ENCODE assay signal across 11 cellular contexts in genomic region chr16:1992475-1993292, GRCh38. TPM values are rescaled to one million over a fixed set of nuclear protein-coding genes. Genes with fewer than 3 reads are reported as not detected.
DNase-seq lines count a peak whose midpoint lies in the region; ATAC-seq, FAIRE-seq and TF ChIP-seq lines count a peak whose summit lies in the region.
"Had no signal": no experiment of that assay in that cellular context is flagged by ENCODE, and none has a peak within 500 bp of the region (broad histone marks: within the 10 kb centered on the region; RNA-seq: fewer than 3 reads in every experiment).

No MANE protein-coding gene starts in this region.

- POLR2A ChIA-PET in H1 (lab: Charles Lee; ENCODE audit: partially characterized antibody): interaction anchor here (0.7 to 28.2 kb wide), 18 partner anchors 9 to 199 kb away, joined by 3 to 736 read pairs (median 4); partner anchors contain the start of genes GFER, NDUFB10, NPW and NTHL1

- peak; percentile 7 for ATAC-seq in HG03045 (IDR thresholded peaks at IDR 0.05; ENCODE audit: unreplicated experiment)

- peaks cover 24% of the 10 kb centered on the region for H3K27me3 ChIP-seq in ACC112 (ENCODE audit: insufficient read depth, low read length)
- peaks cover 4 to 37% (median 24%) of the 10 kb centered on the region in 4 experiments for H3K27me3 ChIP-seq in H1 (replicated peaks in 1 of 4; ENCODE audit: control insufficient read depth in 3 of 4, extremely low read depth in 1 of 4, insufficient read depth in 3 of 4, low read length in 3 of 4)
- peaks cover 21% of the 10 kb centered on the region for H3K27me3 ChIP-seq in neural cell (ENCODE audit: insufficient read depth, low read depth, low read length)
- peaks cover 8% of the 10 kb centered on the region for H3K27me3 ChIP-seq in MM.1S (replicated peaks; ENCODE audit: insufficient read depth, low read length)

- H2AFZ ChIP-seq in ACC112 (ENCODE audit: low read length, unreplicated experiment) (peak overlapping the region; percentile 91), H1 (ENCODE audit: low read length) (peak overlapping the region; percentile 98; the same call in 1 of the 2 replicates), neural cell (ENCODE audit: low read depth, low read length) (no peak overlapping the region), MM.1S (ENCODE audit: low read length) (no peak overlapping the region)

- H3K9me2 ChIP-seq in neural cell (ENCODE audit: insufficient read depth, low read length) (no peaks in the 10 kb centered on the region), MM.1S (replicated peaks; ENCODE audit: insufficient read depth, low read length) (no peaks in the 10 kb centered on the region)

- WGBS in H1 (ENCODE audit: extremely low coverage in 1 of 2, insufficient coverage in 1 of 2, insufficient read length in 1 of 2, insufficient replicate concordance in 2 of 2, low coverage in 1 of 2, low lambda C conversion rate in 2 of 2, missing lambda C conversion rate in 1 of 2), 2 experiments: 22% methylated on average over 48 of the region's 77 CpGs; no CpG with 5 or more reads in 1 of the 2 experiments

- H3K4me1 ChIP-seq in ACC112 (ENCODE audit: control insufficient read depth, insufficient read depth, low read length, unreplicated experiment): peaks cover 19% of the 10 kb centered on the region
- peaks cover 0 to 24% (median 18%) of the 10 kb centered on the region in 4 experiments; a peak in 6 of 7 replicates for H3K4me1 ChIP-seq in H1 (replicated peaks in 1 of 4; ENCODE audit: control insufficient read depth in 3 of 4, insufficient read depth in 4 of 4, low read length in 3 of 4)
- H3K4me1 ChIP-seq in MM.1S (ENCODE audit: low read length): peaks cover 16% of the 10 kb centered on the region

- H3K56ac ChIP-seq in H1 (replicated peaks; ENCODE audit: insufficient read length, low read depth, low read length): no peak overlapping the region

- no peaks in the 10 kb centered on the region for H3K79me1 ChIP-seq in H1 (ENCODE audit: low read depth, low read length)

- H4K5ac ChIP-seq in H1 (ENCODE audit: insufficient read length, low read depth, low read length): peak overlapping the region; percentile 93

- H3K23ac ChIP-seq in H1 (ENCODE audit: insufficient read length): no peak overlapping the region

- peak overlapping the region; percentile 94 for H2BK12ac ChIP-seq in H1 (ENCODE audit: low read depth, low read length)

- peak overlapping the region; percentile 98 for H4K91ac ChIP-seq in H1 (replicated peaks; ENCODE audit: insufficient read length, low read length)

- H3F3A ChIP-seq in neural cell (ENCODE audit: insufficient read depth, low read length, poor library complexity, severe bottlenecking): no peaks in the 10 kb centered on the region
- H3F3A ChIP-seq in MM.1S (ENCODE audit: insufficient read depth, low read length): peaks cover 13% of the 10 kb centered on the region

- H2BK120ac ChIP-seq in H1 (replicated peaks; ENCODE audit: low read depth, low read length): peak overlapping the region; percentile 69

- TF ChIP-seq POLR2A in H1 (IDR thresholded peaks at IDR 0.05; ENCODE audit: control extremely low read depth in 1 of 2, low read depth in 2 of 2, low read length in 2 of 2): peak in 1 of 2 experiments; percentile 88; a peak in 2 of 3 replicates

- TF ChIP-seq CTCF in H1 (IDR thresholded peaks at IDR 0.05; ENCODE audit: control extremely low read depth in 1 of 3, insufficient read depth in 1 of 3, low read depth in 1 of 3, low read length in 3 of 3): no peak
- TF ChIP-seq CTCF in neural cell (IDR thresholded peaks at IDR 0.05; ENCODE audit: poor library complexity, severe bottlenecking): no peak
- TF ChIP-seq CTCF in MM.1S (IDR thresholded peaks at IDR 0.05; ENCODE audit: low read length): no peak

- H3K4me2 ChIP-seq in H1 (ENCODE audit: insufficient read depth in 1 of 2, low read depth in 2 of 2, low read length in 2 of 2) (peak overlapping the region; percentile 83 to 99), neural cell (ENCODE audit: low read length) (no peak overlapping the region), MM.1S (ENCODE audit: low read depth, low read length) (no peak overlapping the region)

- H3K79me2 ChIP-seq in ACC112 (ENCODE audit: control insufficient read depth, insufficient read depth, low read length, unreplicated experiment) (no peaks in the 10 kb centered on the region), H1 (ENCODE audit: control insufficient read depth in 1 of 2, insufficient read depth in 2 of 2, low read length in 2 of 2) (no peaks in the 10 kb centered on the region), neural cell (replicated peaks; ENCODE audit: insufficient read depth, low read length) (no peaks in the 10 kb centered on the region), MM.1S (ENCODE audit: low read length) (no peaks in the 10 kb centered on the region)

- peak overlapping the region; percentile 98 for H4K8ac ChIP-seq in H1 (ENCODE audit: extremely low read depth, insufficient read depth, low read length)

- H3K27ac ChIP-seq in ACC112 (ENCODE audit: low read depth, low read length) (no peak overlapping the region), H1 (ENCODE audit: low read depth, low read length) (peak overlapping the region; percentile 81; the same call in 1 of the 2 replicates), neural cell (ENCODE audit: low read length) (no peak overlapping the region), MM.1S (ENCODE audit: low read length) (no peak overlapping the region)
- H3K27ac ChIP-seq: brain microvascular endothelial cell had no signal

- H3K4me3 ChIP-seq in ACC112 (ENCODE audit: low read depth, low read length) (peak overlapping the region; percentile 76), H1 (ENCODE audit: extremely low read depth in 1 of 4, insufficient read depth in 2 of 4, low read depth in 3 of 4, low read length in 4 of 4) (peak overlapping the region; percentile 46 to 82 (median 48)), neural cell (ENCODE audit: low read length) (peak overlapping the region; percentile 31), MM.1S (ENCODE audit: low read length) (no peak overlapping the region)

- H4K20me1 ChIP-seq in H1 (replicated peaks in 1 of 2; ENCODE audit: control insufficient read depth in 1 of 2, insufficient read depth in 2 of 2, low read length in 2 of 2) (peaks cover 7 to 13% of the 10 kb centered on the region in 2 experiments), neural cell (ENCODE audit: insufficient read depth) (no peaks in the 10 kb centered on the region), MM.1S (ENCODE audit: insufficient read depth, low read length) (no peaks in the 10 kb centered on the region)

- no peak overlapping the region; the same call in 1 of the 2 replicates for H2AK5ac ChIP-seq in H1 (ENCODE audit: low read depth, low read length)

- H3K9me3 ChIP-seq in H1 (ENCODE audit: insufficient read depth in 2 of 2, low read depth in 1 of 2, low read length in 1 of 2) (no peaks in the 10 kb centered on the region), neural cell (ENCODE audit: low read length) (no peaks in the 10 kb centered on the region), MM.1S (replicated peaks; ENCODE audit: insufficient read depth, low read length) (no peaks in the 10 kb centered on the region)

- peaks cover 22% of the 10 kb centered on the region; the same call in 1 of the 2 replicates for H3K23me2 ChIP-seq in H1 (ENCODE audit: low read depth, low read length)

- H2BK20ac ChIP-seq in H1 (ENCODE audit: low read length): no peak overlapping the region

- peak overlapping the region; percentile 96 for H2BK5ac ChIP-seq in H1 (ENCODE audit: low read depth, low read length)

- H3K18ac ChIP-seq in H1 (ENCODE audit: extremely low read depth, low read length): peak overlapping the region; percentile 99

- H3K9ac ChIP-seq in H1 (replicated peaks in 1 of 4; ENCODE audit: extremely low read depth in 1 of 4, low read depth in 3 of 4, low read length in 3 of 4) (peak overlapping the region; percentile 63 to 92 (median 74)), neural cell (ENCODE audit: low read length) (no peak overlapping the region), MM.1S (ENCODE audit: low read length) (no peak overlapping the region)

- no peak overlapping the region for H3K14ac ChIP-seq in H1 (ENCODE audit: insufficient read length)

- H3K36me3 ChIP-seq in ACC112 (ENCODE audit: insufficient read depth, low read length) (no peaks in the 10 kb centered on the region), H1 (ENCODE audit: control insufficient read depth in 2 of 4, insufficient read depth in 4 of 4, low read length in 3 of 4) (peaks cover 0 to 3% (median under 1%) of the 10 kb centered on the region in 4 experiments; a peak in 4 of 8 replicates), neural cell (ENCODE audit: insufficient read depth, low read length) (no peaks in the 10 kb centered on the region), MM.1S (replicated peaks; ENCODE audit: insufficient read depth, low read length) (no peaks in the 10 kb centered on the region)

- FAIRE-seq in H1 (lab: Jason Lieb, UNC): no peak

- no peak for TF ChIP-seq EP300 in H1 (IDR thresholded peaks at IDR 0.05; ENCODE audit: borderline replicate concordance in 1 of 2, low read depth in 2 of 2, low read length in 2 of 2)
- no peak for TF ChIP-seq EP300 in neural cell (conservative IDR thresholded peaks at IDR 0.05; ENCODE audit: poor library complexity, severe bottlenecking)

- DNase-seq in H1 (ENCODE audit: low read depth in 1 of 2, low spot score in 2 of 2) (peak in 1 of 2 experiments; percentile 90), SHP77 (lab: John Stamatoyannopoulos, UW) (no peak), MM.1S (no peak), MV-4-11 (lab: John Stamatoyannopoulos, UW) (no peak), NCI-H1694 (lab: John Stamatoyannopoulos, UW) (no peak)
- DNase-seq: AML-193, NCI-H446 treated with DMSO at 0.1 percent for 48 hours had no signal

- TF ChIP-seq RAD21 in H1 (IDR thresholded peaks at IDR 0.05 in 1 of 2, conservative IDR thresholded peaks at IDR 0.05 in 1 of 2; ENCODE audit: low read depth in 2 of 2, low read length in 2 of 2) (no peak), neural cell (conservative IDR thresholded peaks at IDR 0.05) (no peak)

- peak overlapping the region; percentile 99 for H3K4ac ChIP-seq in H1 (replicated peaks; ENCODE audit: insufficient read length, low read depth, low read length)

- CTCF ChIA-PET in H1 (lab: Charles Lee; ENCODE audit: partially characterized antibody): interaction anchor here (2.1 to 6.8 kb wide), 3 partner anchors 10 to 16 kb away, joined by 7 to 55 read pairs (median 8); partner anchors contain the start of gene NOXO1

- H2BK15ac ChIP-seq in H1 (ENCODE audit: low read length): peak overlapping the region; percentile 99

RNA-seq across cellular contexts. Expression of gene SYNGR3, which starts 2.9 kb away (rescaled TPM):
- total RNA-seq in H1 (2021; fragmentation: NEBNext Ultra II Directional; extraction: Animal tissue kit (Norgen Biotek cat#: 25700)): 36.2 and 38.8 TPM in 2 replicates
- polyA plus RNA-seq in H1 (2011; rRNA removed): 49.9 and 72.3 TPM in 2 replicates
- polyA plus RNA-seq in H1 (2011; cell fraction: cytosol; rRNA removed): 43.3 TPM
- polyA plus RNA-seq in H1 (2011; cell fraction: nucleus; rRNA removed): 58.6 TPM
- 25.3 to 42.7 TPM (median 36.2 TPM) in 4 replicates for polyA plus RNA-seq in H1 (2012, experiment 1 of 2)
- 36.8 TPM for polyA plus RNA-seq in H1 (2012, experiment 2 of 2)
- polyA plus RNA-seq in H1 (2013, experiment 1 of 2): 26.9 TPM
- polyA plus RNA-seq in H1 (2013, experiment 2 of 2): 28.0 TPM
- 22.3 and 31.8 TPM in 2 replicates for polyA minus RNA-seq in H1 (2011; rRNA and poly(A)+ RNA removed)
- 34.8 TPM for polyA minus RNA-seq in H1 (2011; cell fraction: cytosol; rRNA and poly(A)+ RNA removed)
- 32.6 TPM for polyA minus RNA-seq in H1 (2011; cell fraction: nucleus; rRNA and poly(A)+ RNA removed)
- 61.0 and 71.9 TPM in 2 replicates for polyA plus RNA-seq in neural cell
- 49.4 and 50.2 TPM in 2 replicates for polyA minus RNA-seq in neural cell

RNA-seq across cellular contexts. Expression of gene GFER, which starts 8.7 kb away (rescaled TPM):
- total RNA-seq in H1 (2021; fragmentation: NEBNext Ultra II Directional; extraction: Animal tissue kit (Norgen Biotek cat#: 25700)): 37.9 and 45.4 TPM in 2 replicates
- 17.7 and 29.1 TPM in 2 replicates for polyA plus RNA-seq in H1 (2011; rRNA removed)
- polyA plus RNA-seq in H1 (2011; cell fraction: cytosol; rRNA removed): 19.6 TPM
- polyA plus RNA-seq in H1 (2011; cell fraction: nucleus; rRNA removed): 36.4 TPM
- polyA plus RNA-seq in H1 (2012, experiment 1 of 2): 34.2 to 52.3 TPM (median 47.8 TPM) in 4 replicates
- 63.8 TPM for polyA plus RNA-seq in H1 (2012, experiment 2 of 2)
- 33.8 TPM for polyA plus RNA-seq in H1 (2013, experiment 1 of 2)
- 33.2 TPM for polyA plus RNA-seq in H1 (2013, experiment 2 of 2)
- polyA minus RNA-seq in H1 (2011; rRNA and poly(A)+ RNA removed): 7.9 and 10.7 TPM in 2 replicates
- polyA minus RNA-seq in H1 (2011; cell fraction: cytosol; rRNA and poly(A)+ RNA removed): 21.6 TPM
- 22.6 TPM for polyA minus RNA-seq in H1 (2011; cell fraction: nucleus; rRNA and poly(A)+ RNA removed)
- 37.8 and 42.3 TPM in 2 replicates for polyA plus RNA-seq in neural cell
- polyA minus RNA-seq in neural cell: 25.4 and 28.0 TPM in 2 replicates

RNA-seq across cellular contexts. Expression of gene NOXO1, which starts 11.4 kb away (rescaled TPM):
- total RNA-seq in H1 (2021; fragmentation: NEBNext Ultra II Directional; extraction: Animal tissue kit (Norgen Biotek cat#: 25700)): 2.5 and 3.3 TPM in 2 replicates
- polyA plus RNA-seq in H1 (2011; rRNA removed) (1.3 and 2.6 TPM in 2 replicates), neural cell (8.5 and 11.7 TPM in 2 replicates)
- polyA plus RNA-seq in H1 (2011; cell fraction: cytosol; rRNA removed): 1.7 TPM
- 2.3 TPM for polyA plus RNA-seq in H1 (2011; cell fraction: nucleus; rRNA removed)
- 0.33 to 1.1 TPM (median 0.74 TPM) in 4 replicates for polyA plus RNA-seq in H1 (2012, experiment 1 of 2)
- 0.58 TPM for polyA plus RNA-seq in H1 (2012, experiment 2 of 2)
- 1.1 TPM for polyA plus RNA-seq in H1 (2013, experiment 1 of 2)
- 1.0 TPM for polyA plus RNA-seq in H1 (2013, experiment 2 of 2)
- polyA minus RNA-seq in H1 (2011; rRNA and poly(A)+ RNA removed): not detected in 2 replicates
- polyA minus RNA-seq in H1 (2011; cell fraction: cytosol; rRNA and poly(A)+ RNA removed): not detected
- polyA minus RNA-seq in H1 (2011; cell fraction: nucleus; rRNA and poly(A)+ RNA removed): 0.60 TPM
- polyA minus RNA-seq in neural cell: 1.5 and 2.0 TPM in 2 replicates

RNA-seq across cellular contexts. Expression of gene ZNF598, which starts 16.9 kb away (rescaled TPM):
- 47.6 and 51.7 TPM in 2 replicates for total RNA-seq in H1 (2021; fragmentation: NEBNext Ultra II Directional; extraction: Animal tissue kit (Norgen Biotek cat#: 25700))
- 29.3 and 43.0 TPM in 2 replicates for polyA plus RNA-seq in H1 (2011; rRNA removed)
- polyA plus RNA-seq in H1 (2011; cell fraction: cytosol; rRNA removed): 32.3 TPM
- polyA plus RNA-seq in H1 (2011; cell fraction: nucleus; rRNA removed): 108 TPM
- 16.9 to 39.8 TPM (median 34.7 TPM) in 4 replicates for polyA plus RNA-seq in H1 (2012, experiment 1 of 2)
- 28.2 TPM for polyA plus RNA-seq in H1 (2012, experiment 2 of 2)
- 32.1 TPM for polyA plus RNA-seq in H1 (2013, experiment 1 of 2)
- polyA plus RNA-seq in H1 (2013, experiment 2 of 2): 31.4 TPM
- polyA minus RNA-seq in H1 (2011; rRNA and poly(A)+ RNA removed): 10.2 and 11.0 TPM in 2 replicates
- 34.1 TPM for polyA minus RNA-seq in H1 (2011; cell fraction: cytosol; rRNA and poly(A)+ RNA removed)
- 28.8 TPM for polyA minus RNA-seq in H1 (2011; cell fraction: nucleus; rRNA and poly(A)+ RNA removed)
- 18.2 and 22.1 TPM in 2 replicates for polyA plus RNA-seq in neural cell
- 15.6 and 26.3 TPM in 2 replicates for polyA minus RNA-seq in neural cell

RNA-seq across cellular contexts. Expression of gene TBL3, which starts 20.8 kb away (rescaled TPM):
- total RNA-seq in H1 (2021; fragmentation: NEBNext Ultra II Directional; extraction: Animal tissue kit (Norgen Biotek cat#: 25700)): 65.8 and 66.8 TPM in 2 replicates
- polyA plus RNA-seq in H1 (2011; rRNA removed) (137 and 159 TPM in 2 replicates), neural cell (20.5 and 21.4 TPM in 2 replicates)
- polyA plus RNA-seq in H1 (2011; cell fraction: cytosol; rRNA removed): 103 TPM
- 173 TPM for polyA plus RNA-seq in H1 (2011; cell fraction: nucleus; rRNA removed)
- 37.5 to 87.9 TPM (median 82.0 TPM) in 4 replicates for polyA plus RNA-seq in H1 (2012, experiment 1 of 2)
- 92.8 TPM for polyA plus RNA-seq in H1 (2012, experiment 2 of 2)
- 36.0 TPM for polyA plus RNA-seq in H1 (2013, experiment 1 of 2)
- 28.1 TPM for polyA plus RNA-seq in H1 (2013, experiment 2 of 2)
- 59.1 and 71.8 TPM in 2 replicates for polyA minus RNA-seq in H1 (2011; rRNA and poly(A)+ RNA removed)
- polyA minus RNA-seq in H1 (2011; cell fraction: cytosol; rRNA and poly(A)+ RNA removed): 62.5 TPM
- polyA minus RNA-seq in H1 (2011; cell fraction: nucleus; rRNA and poly(A)+ RNA removed): 75.9 TPM
- 13.5 and 20.5 TPM in 2 replicates for polyA minus RNA-seq in neural cell

Comparison
In these comparisons a context has a peak if more than half of its experiments do, and no peak if none do; other contexts are left out.
1. H2AFZ ChIP-seq: peak in ACC112 (single experiment) and H1 (single experiment); none in neural cell (single experiment) and MM.1S (single experiment).
2. H3K4me2 ChIP-seq: peak in H1 (2 of 2); none in neural cell (single experiment) and MM.1S (single experiment).
3. H3K9ac ChIP-seq: peak in H1 (4 of 4); none in neural cell (single experiment) and MM.1S (single experiment).